In the genomic region with DNA sequence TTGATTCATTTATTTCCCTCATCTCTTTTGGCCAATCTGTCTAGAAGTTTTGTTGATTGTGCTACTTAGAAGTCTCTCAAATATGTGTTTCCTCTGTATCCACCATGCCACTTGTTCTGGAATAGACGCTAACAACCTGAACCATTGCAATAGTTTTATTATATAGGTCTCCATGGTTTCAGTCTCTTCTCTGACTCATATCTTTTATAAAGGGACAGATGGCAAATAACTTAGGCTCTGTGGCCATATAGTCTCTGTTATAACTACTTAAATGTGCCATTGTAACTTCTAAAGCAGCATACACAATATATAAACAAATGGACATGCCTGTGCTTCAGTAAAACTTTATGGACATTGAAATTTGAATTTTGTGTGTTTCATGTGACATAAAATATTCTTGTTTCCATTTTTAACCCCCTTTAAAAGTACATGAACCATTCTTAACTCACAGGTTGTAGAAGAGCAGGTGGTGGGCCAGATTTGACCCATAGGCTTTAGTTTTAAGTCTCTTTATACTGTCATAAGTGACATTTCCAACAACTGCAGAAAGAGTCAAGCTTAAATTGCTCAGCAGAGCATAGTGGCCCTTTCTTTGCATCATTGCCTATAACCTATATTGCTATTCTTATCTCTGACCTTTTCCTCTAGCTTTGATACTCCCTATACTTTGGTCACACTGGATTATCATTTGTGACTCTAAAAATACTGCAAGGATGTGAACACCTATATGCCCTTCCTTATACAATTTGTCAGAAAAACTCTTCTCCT, we compare ENCODE assay signal across 18 cellular contexts.
"Had no signal": no experiment of that assay in that cellular context is flagged by ENCODE, and none has a peak within 500 bp of the region (broad histone marks: within the 10 kb centered on the region; RNA-seq: fewer than 3 reads in every experiment).

No MANE protein-coding gene starts in this region.

- DNase-seq: activated CD4-positive, alpha-beta T cell treated with anti-CD3 and anti-CD28 coated beads for 1 hour; activated naive CD4-positive, alpha-beta T cell treated with Interleukin-2 at 50 U/mL for 16 hours; activated naive CD8-positive, alpha-beta T cell treated with anti-CD3 and anti-CD28 coated beads for 36 hours; activated T-cell treated with anti-CD3 and anti-CD28 coated beads, Interleukin-2, amount 50 U/mL, for 4 hours; endodermal cell; esophagus squamous epithelium; gastrocnemius medialis; hypothalamus; ovary; psoas muscle; stimulated activated CD4-positive, alpha-beta T cell treated with anti-CD3 and anti-CD28 coated beads, Interleukin-4, amount 100 ng/mL, for 24 hours; stimulated activated naive CD8-positive, alpha-beta T cell treated with anti-CD3 and anti-CD28 coated beads, Interleukin-15, Interleukin-2, amounts not matched to agents 100 U/mL and 50 U/mL, for 24 hours; T-helper 9 cell; upper lobe of right lung had no signal

- H3K36me3 ChIP-seq: breast epithelium, esophagus squamous epithelium, gastrocnemius medialis, neutrophil, ovary, right atrium auricular region, upper lobe of right lung had no signal

- H3K4me3 ChIP-seq: breast epithelium, coronary artery, esophagus squamous epithelium, gastrocnemius medialis, ovary, psoas muscle, right atrium auricular region, upper lobe of right lung had no signal

- ATAC-seq: activated T-cell treated with anti-CD3 and anti-CD28 coated beads, Interleukin-2, amount 50 U/mL, for 4 hours; gastrocnemius medialis; psoas muscle; stimulated activated naive CD8-positive, alpha-beta T cell treated with anti-CD3 and anti-CD28 coated beads, Interleukin-15, Interleukin-2, amounts not matched to agents 100 U/mL and 50 U/mL, for 24 hours; upper lobe of right lung had no signal

- H3K4me1 ChIP-seq: breast epithelium, esophagus squamous epithelium, gastrocnemius medialis, psoas muscle, right atrium auricular region, upper lobe of right lung had no signal

- H3K27ac ChIP-seq: breast epithelium, coronary artery, gastrocnemius medialis, neutrophil, ovary, psoas muscle, right atrium auricular region, upper lobe of right lung had no signal

- H3K9me3 ChIP-seq: breast epithelium, esophagus squamous epithelium, gastrocnemius medialis, neutrophil, ovary, psoas muscle, right atrium auricular region, upper lobe of right lung had no signal

- H3K27me3 ChIP-seq: breast epithelium, esophagus squamous epithelium, gastrocnemius medialis, neutrophil, ovary, right atrium auricular region, upper lobe of right lung had no signal
